Comparison of ENCODE assay signal across 17 cellular contexts in genomic region chr22:46245515-46245914, GRCh38. TPM values are rescaled to one million over a fixed set of nuclear protein-coding genes. Genes with fewer than 3 reads are reported as not detected.
DNase-seq lines count a peak whose midpoint lies in the region; ATAC-seq and TF ChIP-seq lines count a peak whose summit lies in the region.
"Had no signal": no experiment of that assay in that cellular context is flagged by ENCODE, and none has a peak within 500 bp of the region (broad histone marks: within the 10 kb centered on the region; RNA-seq: fewer than 3 reads in every experiment).

No MANE protein-coding gene starts in this region.

- H3K4me3 ChIP-seq in right lobe of liver, result no peak overlapping the region
- H3K4me3 ChIP-seq: A549 had no signal

- no peaks in the 10 kb centered on the region for H3K9me3 ChIP-seq in right lobe of liver
- H3K9me3 ChIP-seq: A549 had no signal

- H3K27ac Mint-ChIP-seq in activated CD4-positive, alpha-beta T cell treated with anti-CD3 and anti-CD28 coated beads, Interleukin-2, amount 10 ng/mL, durations not matched to agents 7 days and 5 days, result peak overlapping the region; percentile 36
- H3K27ac Mint-ChIP-seq in type B pancreatic cell, result peak overlapping the region; percentile 43
- H3K27ac Mint-ChIP-seq: activated naive CD8-positive, alpha-beta T cell treated with anti-CD3 and anti-CD28 coated beads, Interleukin-2, amount 50 U/mL, for 24 hours; nephron had no signal

- no peak for DNase-seq in activated CD4-positive, alpha-beta T cell treated with anti-CD3 and anti-CD28 coated beads, Interleukin-2, amount 10 ng/mL, durations not matched to agents 7 days and 5 days
- no peak for DNase-seq in activated CD4-positive, alpha-beta T cell treated with anti-CD3 and anti-CD28 coated beads, Interleukin-2, amount 50 U/mL, for 48 hours
- DNase-seq in dermis blood vessel endothelial cell, result peak; percentile 47
- peak; percentile 74 to 80 (median 78) for DNase-seq in right lobe of liver
- no peak for DNase-seq in type B pancreatic cell (ENCODE audit: extremely low spot score, unreplicated experiment)
- DNase-seq in SKM-1 treated with dmso at 0.1 percent for 144 hours (lab: John Stamatoyannopoulos, UW; ENCODE audit: unreplicated experiment), result no peak
- no peak for DNase-seq in NCI-H1694 (lab: John Stamatoyannopoulos, UW)
- DNase-seq: activated CD4-positive, CD25-positive, alpha-beta regulatory T cell; activated naive CD8-positive, alpha-beta T cell treated with anti-CD3 and anti-CD28 coated beads, Interleukin-2, amount 50 U/mL, for 24 hours; effector CD4-positive, alpha-beta T cell; foreskin keratinocyte; islet precursor cell; KBM-7; stimulated activated CD4-positive, alpha-beta T cell treated with anti-CD3 and anti-CD28 coated beads, Interleukin-12 subunit alpha, Interleukin-12 subunit beta, amount 100 ng/mL, for 4 hours had no signal

- H3K4me1 ChIP-seq in right lobe of liver, result peaks cover 0 to 36% (median 4%) of the 10 kb centered on the region in 4 donors
- H3K4me1 ChIP-seq: A549 had no signal

- no peaks in the 10 kb centered on the region for H3K36me3 ChIP-seq in right lobe of liver

- 48% methylated on average over 7 of the region's 16 CpGs for WGBS in right lobe of liver (ENCODE audit: insufficient coverage, low coverage, low lambda C conversion rate, missing lambda C conversion rate)

- H3K27me3 ChIP-seq in right lobe of liver, result no peaks in the 10 kb centered on the region
- H3K27me3 ChIP-seq: foreskin keratinocyte had no signal

- TF ChIP-seq POLR2A in right lobe of liver (IDR thresholded peaks at IDR 0.05), result no peak

- peaks cover 9% of the 10 kb centered on the region for H3K36me3 Mint-ChIP-seq in activated CD4-positive, alpha-beta T cell treated with anti-CD3 and anti-CD28 coated beads, Interleukin-2, amount 10 ng/mL, durations not matched to agents 7 days and 5 days (ENCODE audit: low read depth)
- peaks cover 5% of the 10 kb centered on the region for H3K36me3 Mint-ChIP-seq in type B pancreatic cell

- POLR2A ChIA-PET in activated CD4-positive, alpha-beta T cell treated with anti-CD3 and anti-CD28 coated beads, Interleukin-2, amount 10 ng/mL, durations not matched to agents 7 days and 5 days (lab: Charles Lee), result no interaction called here

- ATAC-seq in right lobe of liver, result peak; percentile 24 to 59 (median 40)
- no peak for ATAC-seq in HG02763 (IDR thresholded peaks at IDR 0.05; ENCODE audit: unreplicated experiment)
- ATAC-seq: A549; activated naive CD8-positive, alpha-beta T cell treated with anti-CD3 and anti-CD28 coated beads, Interleukin-2, amount 50 U/mL, for 24 hours; foreskin keratinocyte had no signal

- CTCF ChIA-PET in activated CD4-positive, alpha-beta T cell treated with anti-CD3 and anti-CD28 coated beads, Interleukin-2, amount 10 ng/mL, durations not matched to agents 7 days and 5 days (lab: Charles Lee), result interaction anchor here (1.1 to 1.6 kb wide), 2 partner anchors 24 kb away, joined by 3 read pairs; no protein-coding TSS in a partner anchor

- intact Hi-C loops in right lobe of liver (cut with DNase I), result no loop called here

- no peaks in the 10 kb centered on the region for H3K9me3 Mint-ChIP-seq in activated CD4-positive, alpha-beta T cell treated with anti-CD3 and anti-CD28 coated beads, Interleukin-2, amount 10 ng/mL, durations not matched to agents 7 days and 5 days
- no peaks in the 10 kb centered on the region for H3K9me3 Mint-ChIP-seq in type B pancreatic cell
- H3K9me3 Mint-ChIP-seq: activated naive CD8-positive, alpha-beta T cell treated with anti-CD3 and anti-CD28 coated beads, Interleukin-2, amount 50 U/mL, for 24 hours; nephron had no signal

- no peak overlapping the region for H3K4me3 Mint-ChIP-seq in activated CD4-positive, alpha-beta T cell treated with anti-CD3 and anti-CD28 coated beads, Interleukin-2, amount 10 ng/mL, durations not matched to agents 7 days and 5 days
- no peak overlapping the region for H3K4me3 Mint-ChIP-seq in type B pancreatic cell
- H3K4me3 Mint-ChIP-seq: activated naive CD8-positive, alpha-beta T cell treated with anti-CD3 and anti-CD28 coated beads, Interleukin-2, amount 50 U/mL, for 24 hours had no signal

- peak overlapping the region in 1 of 3 donors; percentile 29 for H3K27ac ChIP-seq in right lobe of liver
- H3K27ac ChIP-seq: A549, foreskin keratinocyte had no signal

- no peak for TF ChIP-seq CTCF in right lobe of liver (IDR thresholded peaks at IDR 0.05)
- TF ChIP-seq CTCF in type B pancreatic cell (conservative IDR thresholded peaks at IDR 0.05), result no peak

- H3K27me3 Mint-ChIP-seq in activated CD4-positive, alpha-beta T cell treated with anti-CD3 and anti-CD28 coated beads, Interleukin-2, amount 10 ng/mL, durations not matched to agents 7 days and 5 days, result no peaks in the 10 kb centered on the region
- no peaks in the 10 kb centered on the region for H3K27me3 Mint-ChIP-seq in type B pancreatic cell
- H3K27me3 Mint-ChIP-seq: activated naive CD8-positive, alpha-beta T cell treated with anti-CD3 and anti-CD28 coated beads, Interleukin-2, amount 50 U/mL, for 24 hours had no signal

- H3K4me1 Mint-ChIP-seq in activated CD4-positive, alpha-beta T cell treated with anti-CD3 and anti-CD28 coated beads, Interleukin-2, amount 10 ng/mL, durations not matched to agents 7 days and 5 days, result peaks cover 12% of the 10 kb centered on the region
- H3K4me1 Mint-ChIP-seq in type B pancreatic cell (ENCODE audit: unreplicated experiment), result peaks cover 6% of the 10 kb centered on the region

RNA-seq across cellular contexts. Expression of gene CDPF1, which starts 4.6 kb away (rescaled TPM):
- total RNA-seq in activated CD4-positive, alpha-beta T cell treated with anti-CD3 and anti-CD28 coated beads, Interleukin-2, amount 10 ng/mL, durations not matched to agents 7 days and 5 days, result 10 to 100 TPM in 1 of 2 experiments, 1 to 10 TPM in 1; 9.2 to 10.8 TPM
- total RNA-seq in dermis blood vessel endothelial cell (10.6 and 12.4 TPM in 2 replicates), right lobe of liver (1 to 10 TPM; 1.8 to 7.1 (median 3.3) TPM), type B pancreatic cell (ENCODE audit: low replicate concordance) (10.8 and 12.9 TPM in 2 replicates)

RNA-seq across cellular contexts. Expression of gene PKDREJ, which starts 17.6 kb away (rescaled TPM):
- not detected for total RNA-seq in activated CD4-positive, alpha-beta T cell treated with anti-CD3 and anti-CD28 coated beads, Interleukin-2, amount 10 ng/mL, durations not matched to agents 7 days and 5 days
- under 0.01 TPM in 1 of 2 replicates, not detected in the other for total RNA-seq in dermis blood vessel endothelial cell
- under 1 TPM in 2 of 6 experiments, not detected in 4; 0.05 to 0.07 TPM for total RNA-seq in right lobe of liver
- total RNA-seq in type B pancreatic cell (ENCODE audit: low replicate concordance), result 0.05 TPM in 1 of 2 replicates, not detected in the other
- total RNA-seq: foreskin keratinocyte had no signal

RNA-seq across cellular contexts. Expression of gene TTC38, which starts 22.3 kb away (rescaled TPM):
- total RNA-seq in activated CD4-positive, alpha-beta T cell treated with anti-CD3 and anti-CD28 coated beads, Interleukin-2, amount 10 ng/mL, durations not matched to agents 7 days and 5 days, result 10 to 100 TPM; 11.4 to 12.5 TPM
- total RNA-seq in dermis blood vessel endothelial cell (34.9 and 50.9 TPM in 2 replicates), right lobe of liver (100 to 1,000 TPM in 5 of 6 experiments, 10 to 100 TPM in 1; 91.1 to 278 (median 195) TPM), type B pancreatic cell (ENCODE audit: low replicate concordance) (22.6 and 36.9 TPM in 2 replicates)

RNA-seq across cellular contexts. Expression of gene GTSE1, which starts 51.2 kb away (rescaled TPM):
- total RNA-seq in activated CD4-positive, alpha-beta T cell treated with anti-CD3 and anti-CD28 coated beads, Interleukin-2, amount 10 ng/mL, durations not matched to agents 7 days and 5 days, result 100 to 1,000 TPM in 1 of 2 experiments, 10 to 100 TPM in 1; 96.4 to 103 TPM
- total RNA-seq in dermis blood vessel endothelial cell (2.7 and 15.6 TPM in 2 replicates), right lobe of liver (under 1 TPM; 0.15 to 0.84 (median 0.52) TPM), type B pancreatic cell (ENCODE audit: low replicate concordance) (12.3 and 39.6 TPM in 2 replicates)

Comparison
In these comparisons a context has a peak if more than half of its experiments do, and no peak if none do; other contexts are left out.
1. DNase-seq: peak in dermis blood vessel endothelial cell (single experiment) and right lobe of liver (3 of 3); none in activated CD4-positive, alpha-beta T cell treated with anti-CD3 and anti-CD28 coated beads, Interleukin-2, amount 10 ng/mL, durations not matched to agents 7 days and 5 days (single experiment), activated CD4-positive, alpha-beta T cell treated with anti-CD3 and anti-CD28 coated beads, Interleukin-2, amount 50 U/mL, for 48 hours (0 of 2), type B pancreatic cell (single experiment), SKM-1 treated with dmso at 0.1 percent for 144 hours (single experiment) and NCI-H1694 (single experiment).